Comparison of ENCODE assay signal across 27 cellular contexts in genomic region chr17:34837796-34838195, GRCh38.
"Had no signal": no experiment of that assay in that cellular context is flagged by ENCODE, and none has a peak within 500 bp of the region (broad histone marks: within the 10 kb centered on the region; RNA-seq: fewer than 3 reads in every experiment).

No MANE protein-coding gene starts in this region.

- H3K36me3 Mint-ChIP-seq: mesothelial cell of epicardium; naive B cell; natural killer cell; stimulated activated naive B cell treated with anti-CD40 and anti-IgM and Interleukin-4, amounts not matched to agents 10 μg/mL and 1 μg/mL and 100 μg/mL, for 72 hours had no signal

- DNase-seq: hippocampal formation; islet precursor cell; left ventricle myocardium inferior; mesendoderm; naive B cell; natural killer cell; nephron progenitor cell; pancreas; retina; right cardiac atrium; stimulated activated CD4-positive, alpha-beta T cell treated with anti-CD3 and anti-CD28 coated beads, Interleukin-12 subunit alpha, Interleukin-12 subunit beta, amount 100 ng/mL, for 4 hours; stimulated activated CD4-positive, alpha-beta T cell treated with anti-CD3 and anti-CD28 coated beads, Interleukin-15, amount 100 ng/mL, for 24 hours; stimulated activated CD4-positive, alpha-beta T cell treated with anti-CD3 and anti-CD28 coated beads, Interleukin-2, amount 100 ng/mL, for 24 hours; stimulated activated CD4-positive, alpha-beta T cell treated with anti-CD3 and anti-CD28 coated beads, Interleukin-4, amount 100 ng/mL, for 1 hour; stimulated activated naive B cell treated with anti-CD40 and anti-IgM and Interleukin-4, amounts not matched to agents 10 μg/mL and 1 μg/mL and 100 μg/mL, for 72 hours; stimulated activated naive CD8-positive, alpha-beta T cell treated with anti-CD3 and anti-CD28 coated beads, Interleukin-15, Interleukin-2, amounts not matched to agents 100 U/mL and 50 U/mL, for 24 hours; stomach; testis; thyroid gland; transverse colon; upper lobe of left lung had no signal

- H3K27me3 Mint-ChIP-seq: stimulated activated naive B cell treated with anti-CD40 and anti-IgM and Interleukin-4, amounts not matched to agents 10 μg/mL and 1 μg/mL and 100 μg/mL, for 72 hours had no signal

- H3K4me1 Mint-ChIP-seq: mesothelial cell of epicardium, natural killer cell had no signal

- ATAC-seq: natural killer cell; pancreas; right cardiac atrium; sciatic nerve; stimulated activated naive B cell treated with anti-CD40 and anti-IgM and Interleukin-4, amounts not matched to agents 10 μg/mL and 1 μg/mL and 100 μg/mL, for 72 hours; stimulated activated naive CD8-positive, alpha-beta T cell treated with anti-CD3 and anti-CD28 coated beads, Interleukin-15, Interleukin-2, amounts not matched to agents 100 U/mL and 50 U/mL, for 24 hours had no signal

- H3K27me3 ChIP-seq: pancreas, stomach, testis, thyroid gland, transverse colon, upper lobe of left lung, vagina had no signal

- H3K27ac Mint-ChIP-seq: mesothelial cell of epicardium; naive B cell; natural killer cell; nephron progenitor cell; stimulated activated naive B cell treated with anti-CD40 and anti-IgM and Interleukin-4, amounts not matched to agents 10 μg/mL and 1 μg/mL and 100 μg/mL, for 72 hours had no signal

- H3K36me3 ChIP-seq: left ventricle myocardium inferior, pancreas, prostate gland, stomach, thyroid gland, transverse colon, upper lobe of left lung, vagina had no signal

- H3K9me3 Mint-ChIP-seq: mesothelial cell of epicardium; naive B cell; natural killer cell; nephron progenitor cell; stimulated activated naive B cell treated with anti-CD40 and anti-IgM and Interleukin-4, amounts not matched to agents 10 μg/mL and 1 μg/mL and 100 μg/mL, for 72 hours had no signal

- H3K4me3 ChIP-seq: left ventricle myocardium inferior, lung, pancreas, prostate gland, skin epidermis, stomach, testis, thyroid gland, transverse colon, upper lobe of left lung, vagina had no signal

- H3K4me3 Mint-ChIP-seq: mesothelial cell of epicardium; naive B cell; natural killer cell; nephron progenitor cell; stimulated activated naive B cell treated with anti-CD40 and anti-IgM and Interleukin-4, amounts not matched to agents 10 μg/mL and 1 μg/mL and 100 μg/mL, for 72 hours had no signal
